Comparison of ENCODE assay signal across 23 cellular contexts in genomic region chr14:75877884-75878283, GRCh38.
DNase-seq lines count a peak whose midpoint lies in the region; FAIRE-seq and TF ChIP-seq lines count a peak whose summit lies in the region.
"Had no signal": no experiment of that assay in that cellular context is flagged by ENCODE, and none has a peak within 500 bp of the region (broad histone marks: within the 10 kb centered on the region; RNA-seq: fewer than 3 reads in every experiment).

No MANE protein-coding gene starts in this region.

- H3F3A ChIP-seq in GM23248 (ENCODE audit: insufficient read depth): peaks cover 32% of the 10 kb centered on the region

- WGBS in GM23248 (ENCODE audit: low coverage in 1 of 2, low lambda C conversion rate in 2 of 2, missing lambda C conversion rate in 2 of 2), 2 experiments: 90 to 95% methylated on average over 4 of the region's 4 CpGs

- TF ChIP-seq POLR2A in GM12892 (IDR thresholded peaks at IDR 0.05; ENCODE audit: low read depth, low read length) (no peak), vagina (IDR thresholded peaks at IDR 0.05) (no peak)

- H3K9ac ChIP-seq in GM23248 (peak overlapping the region; percentile 55), astrocyte (ENCODE audit: low read length) (peak overlapping the region; percentile 49)
- H3K9ac ChIP-seq: BLaER1 had no signal

- no peaks in the 10 kb centered on the region for H3K27me3 Mint-ChIP-seq in astrocyte (ENCODE audit: low read depth, unreplicated experiment)
- no peaks in the 10 kb centered on the region for H3K27me3 Mint-ChIP-seq in mesothelial cell of epicardium (ENCODE audit: low read depth)
- H3K27me3 Mint-ChIP-seq: memory B cell; stimulated activated naive B cell treated with anti-CD40 and anti-IgM and Interleukin-4, amounts not matched to agents 10 μg/mL and 1 μg/mL and 100 μg/mL, for 72 hours had no signal

- H3K36me3 ChIP-seq in GM23248 (ENCODE audit: low read depth): no peaks in the 10 kb centered on the region
- H3K36me3 ChIP-seq in astrocyte (ENCODE audit: insufficient read depth, low read length): no peaks in the 10 kb centered on the region
- no peaks in the 10 kb centered on the region for H3K36me3 ChIP-seq in vagina
- H3K36me3 ChIP-seq: tibial nerve had no signal

- H3K27ac ChIP-seq in GM23248: peak overlapping the region; percentile 87
- peak overlapping the region; percentile 73 for H3K27ac ChIP-seq in astrocyte (ENCODE audit: low read depth, low read length)
- no peak overlapping the region for H3K27ac ChIP-seq in vagina
- H3K27ac ChIP-seq: BLaER1 had no signal

- no peaks in the 10 kb centered on the region for H4K20me1 ChIP-seq in GM23248 (ENCODE audit: insufficient read depth)
- H4K20me1 ChIP-seq in astrocyte (ENCODE audit: insufficient read depth, low read length): no peaks in the 10 kb centered on the region
- H4K20me1 ChIP-seq: BLaER1 had no signal

- H3K9me3 ChIP-seq in GM23248 (ENCODE audit: low read depth) (no peaks in the 10 kb centered on the region), astrocyte (ENCODE audit: insufficient read depth, low read depth, low read length) (no peaks in the 10 kb centered on the region), vagina (no peaks in the 10 kb centered on the region)
- H3K9me3 ChIP-seq: BLaER1, tibial nerve had no signal

- H3K36me3 Mint-ChIP-seq in astrocyte (ENCODE audit: low read depth, unreplicated experiment) (peaks cover 11% of the 10 kb centered on the region), mesothelial cell of epicardium (peaks cover 9% of the 10 kb centered on the region)
- H3K36me3 Mint-ChIP-seq: natural killer cell had no signal

- H3K27ac Mint-ChIP-seq in astrocyte (ENCODE audit: unreplicated experiment): peak overlapping the region; percentile 90
- peak overlapping the region; percentile 72 for H3K27ac Mint-ChIP-seq in mesothelial cell of epicardium
- H3K27ac Mint-ChIP-seq: memory B cell; natural killer cell; stimulated activated naive B cell treated with anti-CD40 and anti-IgM and Interleukin-4, amounts not matched to agents 10 μg/mL and 1 μg/mL and 100 μg/mL, for 72 hours had no signal

- DNase-seq in GM23248: no peak
- DNase-seq in NCI-H2081 (lab: John Stamatoyannopoulos, UW): peak; percentile 31 to 72
- DNase-seq in astrocyte (ENCODE audit: low read depth): peak; percentile 63
- DNase-seq in mesothelial cell of epicardium (ENCODE audit: low spot score in 2 of 2, unreplicated experiment in 2 of 2): no peak
- DNase-seq in GM12892 (ENCODE audit: insufficient read length): no peak
- DNase-seq in iPS-NIHi7 (ENCODE audit: extremely low spot score): no peak
- DNase-seq in SK-N-DZ (ENCODE audit: low spot score): no peak
- no peak for DNase-seq in vagina (ENCODE audit: extremely low spot score in 2 of 2)
- DNase-seq: activated CD4-positive, alpha-beta T cell treated with anti-CD3 and anti-CD28 coated beads, Interleukin-2, amount 50 U/mL, for 1 hour; activated naive CD4-positive, alpha-beta T cell treated with Interleukin-2 at 50 U/mL for 16 hours; dermis blood vessel endothelial cell; DMS 273 treated with DMSO at 0.1 percent for 48 hours; islet precursor cell; Kasumi-1; natural killer cell; NCI-H1417 treated with DMSO at 0.1 percent for 48 hours; NCI-H526; PC-9; stimulated activated naive B cell treated with anti-CD40 and anti-IgM and Interleukin-4, amounts not matched to agents 10 μg/mL and 1 μg/mL and 100 μg/mL, for 72 hours; SW 1271 had no signal

- TF ChIP-seq CTCF in astrocyte (IDR thresholded peaks at IDR 0.05; ENCODE audit: insufficient read depth, low read depth, low read length): no peak
- TF ChIP-seq CTCF in mesothelial cell of epicardium (IDR thresholded peaks at IDR 0.05; ENCODE audit: unreplicated experiment): no peak
- no peak for TF ChIP-seq CTCF in vagina (IDR thresholded peaks at IDR 0.05)

- FAIRE-seq in astrocyte (lab: Jason Lieb, UNC) (no peak), GM12892 (lab: Jason Lieb, UNC) (no peak)

- no peaks in the 10 kb centered on the region for H3K9me2 ChIP-seq in GM23248 (ENCODE audit: insufficient read depth)

- in situ Hi-C loops in GM23248 (cut with MboI): no loop called here

- no peaks in the 10 kb centered on the region for H3K9me3 Mint-ChIP-seq in astrocyte (ENCODE audit: unreplicated experiment)
- peaks cover 3% of the 10 kb centered on the region for H3K9me3 Mint-ChIP-seq in mesothelial cell of epicardium
- H3K9me3 Mint-ChIP-seq: memory B cell; natural killer cell; stimulated activated naive B cell treated with anti-CD40 and anti-IgM and Interleukin-4, amounts not matched to agents 10 μg/mL and 1 μg/mL and 100 μg/mL, for 72 hours had no signal

- H3K4me2 ChIP-seq in GM23248 (ENCODE audit: unreplicated experiment) (peak overlapping the region; percentile 6), astrocyte (ENCODE audit: low read length) (peak overlapping the region; percentile 42)
- H3K4me2 ChIP-seq: BLaER1 had no signal

- H3K27me3 ChIP-seq in GM23248 (replicated peaks; ENCODE audit: insufficient read depth): no peaks in the 10 kb centered on the region
- no peaks in the 10 kb centered on the region for H3K27me3 ChIP-seq in astrocyte (ENCODE audit: insufficient read depth, low read length)
- no peaks in the 10 kb centered on the region for H3K27me3 ChIP-seq in vagina
- H3K27me3 ChIP-seq: BLaER1, tibial nerve had no signal

- H3K4me1 Mint-ChIP-seq in astrocyte (ENCODE audit: low read depth, unreplicated experiment): peaks cover 51% of the 10 kb centered on the region
- H3K4me1 Mint-ChIP-seq in mesothelial cell of epicardium: peaks cover 19% of the 10 kb centered on the region
- H3K4me1 Mint-ChIP-seq: memory B cell had no signal

- intact Hi-C loops in vagina (cut with DNase I): no loop called here

- H3K79me2 ChIP-seq in GM23248 (ENCODE audit: insufficient read depth) (no peaks in the 10 kb centered on the region), astrocyte (ENCODE audit: insufficient read depth, low read length) (no peaks in the 10 kb centered on the region)

- H2AFZ ChIP-seq in GM23248 (no peak overlapping the region), astrocyte (ENCODE audit: low read depth, low read length) (no peak overlapping the region)
- H2AFZ ChIP-seq: PC-9 had no signal

- H3K4me3 Mint-ChIP-seq in astrocyte (ENCODE audit: unreplicated experiment) (no peak overlapping the region), mesothelial cell of epicardium (no peak overlapping the region)
- H3K4me3 Mint-ChIP-seq: memory B cell; natural killer cell; stimulated activated naive B cell treated with anti-CD40 and anti-IgM and Interleukin-4, amounts not matched to agents 10 μg/mL and 1 μg/mL and 100 μg/mL, for 72 hours had no signal

- H3K4me3 ChIP-seq in GM23248: no peak overlapping the region
- no peak overlapping the region for H3K4me3 ChIP-seq in astrocyte (ENCODE audit: insufficient read depth, low read depth, low read length)
- no peak overlapping the region for H3K4me3 ChIP-seq in vagina
- H3K4me3 ChIP-seq: BLaER1, PC-9, tibial nerve had no signal

- H3K4me1 ChIP-seq in GM23248 (ENCODE audit: insufficient read depth) (peaks cover 32% of the 10 kb centered on the region), astrocyte (ENCODE audit: insufficient read depth, low read length) (peaks cover 38% of the 10 kb centered on the region), vagina (no peaks in the 10 kb centered on the region)
- H3K4me1 ChIP-seq: BLaER1 had no signal

Comparison
In these comparisons a context has a peak if more than half of its experiments do, and no peak if none do; other contexts are left out.
1. DNase-seq: peak in NCI-H2081 (2 of 2) and astrocyte (single experiment); none in GM23248 (single experiment), mesothelial cell of epicardium (0 of 2), GM12892 (single experiment), iPS-NIHi7 (single experiment), SK-N-DZ (single experiment) and vagina (0 of 2).